ENCODE assay signal across 21 cellular contexts in the genomic region with DNA sequence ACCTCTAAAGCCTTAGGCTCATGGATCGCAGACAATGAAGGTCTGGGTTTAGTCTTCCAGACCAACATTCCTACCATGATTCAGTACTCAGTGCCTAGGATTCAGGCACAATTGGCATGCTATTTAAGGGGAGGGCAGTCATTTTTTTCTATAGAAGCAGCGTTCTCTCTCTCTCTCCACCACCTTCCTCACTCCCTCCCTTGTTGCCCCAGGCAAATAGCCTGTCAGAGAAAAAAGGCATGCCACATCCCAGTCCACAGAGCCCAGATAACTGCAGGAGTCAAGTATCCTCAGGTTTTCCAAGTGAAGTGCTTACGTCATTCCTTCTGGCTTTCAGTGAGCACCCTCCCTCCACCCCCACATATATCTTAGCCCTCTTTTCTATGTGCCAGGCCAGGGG.
DNase-seq lines count a peak whose midpoint lies in the region; ATAC-seq and TF ChIP-seq lines count a peak whose summit lies in the region.
"Had no signal": no experiment of that assay in that cellular context is flagged by ENCODE, and none has a peak within 500 bp of the region (broad histone marks: within the 10 kb centered on the region; RNA-seq: fewer than 3 reads in every experiment).

No MANE protein-coding gene starts in this region.

- H3K36me3 ChIP-seq in HEK293 (ENCODE audit: control insufficient read depth in 2 of 2, insufficient read depth in 1 of 2, low read length in 2 of 2) (no peaks in the 10 kb centered on the region), left lung (no peaks in the 10 kb centered on the region), trophoblast cell (ENCODE audit: control insufficient read depth in 1 of 2, insufficient read depth in 2 of 2, low read length in 2 of 2) (no peaks in the 10 kb centered on the region), ascending aorta (no peaks in the 10 kb centered on the region), prostate gland (no peaks in the 10 kb centered on the region)
- H3K36me3 ChIP-seq: BE2C; BLaER1 treated with 17β-estradiol and CSF1 and Interleukin-3, amounts not matched to agents 10 nM and 100 nM had no signal

- no peaks in the 10 kb centered on the region for H3K4me1 Mint-ChIP-seq in nephron progenitor cell
- H3K4me1 Mint-ChIP-seq: CD8-positive, alpha-beta memory T cell had no signal

- no peak overlapping the region for H2AFZ ChIP-seq in trophoblast cell (ENCODE audit: insufficient read depth, low read length, poor library complexity)

- H3K27ac ChIP-seq in HEK293 (ENCODE audit: extremely low read depth, low read depth, low read length): no peak overlapping the region
- no peak overlapping the region for H3K27ac ChIP-seq in left lung
- H3K27ac ChIP-seq in trophoblast cell (ENCODE audit: low read depth, low read length): no peak overlapping the region
- no peak overlapping the region for H3K27ac ChIP-seq in ascending aorta
- no peak overlapping the region for H3K27ac ChIP-seq in prostate gland
- H3K27ac ChIP-seq: A549 had no signal

- TF ChIP-seq CTCF in HEK293 (tag by site-specific recombination; IDR thresholded peaks at IDR 0.05) (no peak), left lung (IDR thresholded peaks at IDR 0.05) (no peak), ascending aorta (IDR thresholded peaks at IDR 0.05) (no peak), nephron progenitor cell (IDR thresholded peaks at IDR 0.05) (no peak), prostate gland (IDR thresholded peaks at IDR 0.05) (no peak)

- DNase-seq in NCI-H226 (peak; percentile 20), left lung (no peak), trophoblast cell (peak; percentile 46 to 78), ascending aorta (ENCODE audit: low spot score in 2 of 2) (no peak), nephron progenitor cell (no peak), prostate gland (ENCODE audit: low spot score) (no peak)
- DNase-seq: 8988T; ACHN; AML-193; BE2C; CD4-positive, alpha-beta T cell; CD8-positive, alpha-beta memory T cell; DMS 273 treated with DMSO at 0.1 percent for 48 hours; DMS53; DMS79 treated with DMSO at 0.1 percent for 48 hours; GOT3; HCEC 1CT had no signal

- H3K4me3 ChIP-seq in HEK293 (ENCODE audit: low read depth, low read length) (no peak overlapping the region), left lung (no peak overlapping the region), trophoblast cell (ENCODE audit: low read depth, low read length) (no peak overlapping the region), ascending aorta (no peak overlapping the region), prostate gland (no peak overlapping the region)
- H3K4me3 ChIP-seq: A549; BLaER1 treated with 17β-estradiol and CSF1 and Interleukin-3, amounts not matched to agents 10 nM and 100 nM had no signal

- whole genome bisulfite sequencing in trophoblast cell (ENCODE audit: extremely low coverage, insufficient coverage, insufficient read length): no CpG with 5 or more reads among the region's 3 CpGs
- 79% methylated on average over 3 of the region's 3 CpGs for WGBS in prostate gland

- H3K4ac ChIP-seq in trophoblast cell (ENCODE audit: low read depth, low read length): no peak overlapping the region

- H3K4me1 ChIP-seq in HEK293 (ENCODE audit: control insufficient read depth, insufficient read depth, low read length) (no peaks in the 10 kb centered on the region), left lung (no peaks in the 10 kb centered on the region), trophoblast cell (ENCODE audit: control insufficient read depth in 1 of 2, insufficient read depth in 2 of 2, low read length in 2 of 2) (peaks cover 3 to 5% of the 10 kb centered on the region in 2 experiments), ascending aorta (no peaks in the 10 kb centered on the region), prostate gland (replicated peaks) (no peaks in the 10 kb centered on the region)
- H3K4me1 ChIP-seq: A549, BE2C had no signal

- no peak overlapping the region for H4K8ac ChIP-seq in trophoblast cell (ENCODE audit: low read depth, low read length)

- TF ChIP-seq POLR2A in prostate gland (IDR thresholded peaks at IDR 0.05): no peak

- no peak overlapping the region for H3K23ac ChIP-seq in trophoblast cell (ENCODE audit: low read length)

- H4K12ac ChIP-seq in trophoblast cell (ENCODE audit: low read depth, low read length): no peak overlapping the region

- H3K14ac ChIP-seq in trophoblast cell (ENCODE audit: low read length): no peak overlapping the region

- no peak overlapping the region for H3K18ac ChIP-seq in trophoblast cell (ENCODE audit: low read length)

- no peaks in the 10 kb centered on the region for H3K9me3 ChIP-seq in HEK293 (ENCODE audit: control insufficient read depth, insufficient read depth, low read depth, low read length)
- no peaks in the 10 kb centered on the region for H3K9me3 ChIP-seq in left lung
- peaks cover 2% of the 10 kb centered on the region for H3K9me3 ChIP-seq in trophoblast cell (ENCODE audit: insufficient read depth, low read depth, low read length)
- H3K9me3 ChIP-seq in ascending aorta: no peaks in the 10 kb centered on the region
- no peaks in the 10 kb centered on the region for H3K9me3 ChIP-seq in prostate gland
- H3K9me3 ChIP-seq: A549, BE2C had no signal

- no peak overlapping the region for H2BK5ac ChIP-seq in trophoblast cell (ENCODE audit: low read depth, low read length, poor library complexity)

- H3K9ac ChIP-seq in trophoblast cell (ENCODE audit: low read length): no peak overlapping the region
- H3K9ac ChIP-seq: BLaER1 treated with 17β-estradiol and CSF1 and Interleukin-3, amounts not matched to agents 10 nM and 100 nM had no signal

- no peak overlapping the region for H3K4me2 ChIP-seq in trophoblast cell (ENCODE audit: low read length)
- H3K4me2 ChIP-seq: A549; BLaER1 treated with 17β-estradiol and CSF1 and Interleukin-3, amounts not matched to agents 10 nM and 100 nM had no signal

- intact Hi-C loops in left lung (cut with DNase I): no loop called here
- intact Hi-C loops in ascending aorta (cut with DNase I): no loop called here
- intact Hi-C loops in prostate gland (cut with DNase I): no loop called here

- H3K9me3 Mint-ChIP-seq in nephron progenitor cell: peaks cover 52% of the 10 kb centered on the region
- H3K9me3 Mint-ChIP-seq: CD4-positive, alpha-beta T cell had no signal

- CTCF ChIA-PET in HEK293 (lab: Yijun Ruan, JAX): no interaction called here

- H2BK120ac ChIP-seq in trophoblast cell (ENCODE audit: insufficient read depth, low read length, poor library complexity): no peak overlapping the region

- H3K27me3 Mint-ChIP-seq in nephron progenitor cell (ENCODE audit: low read depth, poor library complexity): peaks cover 24% of the 10 kb centered on the region
- H3K27me3 Mint-ChIP-seq: CD4-positive, alpha-beta T cell had no signal

- H2AK5ac ChIP-seq in trophoblast cell (ENCODE audit: low read length): no peak overlapping the region

- H3K27ac Mint-ChIP-seq in nephron progenitor cell: no peak overlapping the region
- H3K27ac Mint-ChIP-seq: CD4-positive, alpha-beta T cell; CD8-positive, alpha-beta memory T cell had no signal

- no peaks in the 10 kb centered on the region for H3K79me2 ChIP-seq in trophoblast cell (ENCODE audit: control insufficient read depth, insufficient read depth, low read length, poor library complexity)

- ATAC-seq in left lung: peak; percentile 49
- ATAC-seq: A549 had no signal

- H3K4me3 Mint-ChIP-seq in nephron progenitor cell: no peak overlapping the region
- H3K4me3 Mint-ChIP-seq: CD14-positive monocyte; CD4-positive, alpha-beta T cell; CD8-positive, alpha-beta memory T cell had no signal

- peaks cover 5% of the 10 kb centered on the region for H3K36me3 Mint-ChIP-seq in nephron progenitor cell (ENCODE audit: low read depth)
- H3K36me3 Mint-ChIP-seq: CD8-positive, alpha-beta memory T cell had no signal

- H3K27me3 ChIP-seq in left lung (no peaks in the 10 kb centered on the region), trophoblast cell (ENCODE audit: insufficient read depth, low read length) (no peaks in the 10 kb centered on the region), ascending aorta (no peaks in the 10 kb centered on the region), prostate gland (replicated peaks; ENCODE audit: insufficient read depth) (no peaks in the 10 kb centered on the region)
- H3K27me3 ChIP-seq: BE2C; BLaER1 treated with 17β-estradiol and CSF1 and Interleukin-3, amounts not matched to agents 10 nM and 100 nM had no signal

- no peak overlapping the region for H4K91ac ChIP-seq in trophoblast cell (ENCODE audit: low read depth, low read length)

- H2BK12ac ChIP-seq in trophoblast cell (ENCODE audit: low read length): no peak overlapping the region

- no peaks in the 10 kb centered on the region for H3K79me1 ChIP-seq in trophoblast cell (ENCODE audit: low read length)

- POLR2A ChIA-PET in HEK293 (lab: Yijun Ruan, JAX): no interaction called here

TF ChIP-seq in HEK293, 187 proteins besides CTCF, POLR2A, EP300 and RAD21:
- no peak for TF ChIP-seq ZNF792 (tag by site-specific recombination; IDR thresholded peaks at IDR 0.05)
- TF ChIP-seq, protein P1, sequence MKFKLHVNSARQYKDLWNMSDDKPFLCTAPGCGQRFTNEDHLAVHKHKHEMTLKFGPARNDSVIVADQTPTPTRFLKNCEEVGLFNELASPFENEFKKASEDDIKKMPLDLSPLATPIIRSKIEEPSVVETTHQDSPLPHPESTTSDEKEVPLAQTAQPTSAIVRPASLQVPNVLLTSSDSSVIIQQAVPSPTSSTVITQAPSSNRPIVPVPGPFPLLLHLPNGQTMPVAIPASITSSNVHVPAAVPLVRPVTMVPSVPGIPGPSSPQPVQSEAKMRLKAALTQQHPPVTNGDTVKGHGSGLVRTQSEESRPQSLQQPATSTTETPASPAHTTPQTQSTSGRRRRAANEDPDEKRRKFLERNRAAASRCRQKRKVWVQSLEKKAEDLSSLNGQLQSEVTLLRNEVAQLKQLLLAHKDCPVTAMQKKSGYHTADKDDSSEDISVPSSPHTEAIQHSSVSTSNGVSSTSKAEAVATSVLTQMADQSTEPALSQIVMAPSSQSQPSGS (tag by site-specific recombination; IDR thresholded peaks at IDR 0.05; ENCODE audit: low read depth): 0 out of 2 replicates have a peak, but pooled peaks have one; percentile 24

Comparison
In these comparisons a context has a peak if more than half of its experiments do, and no peak if none do; other contexts are left out.
1. DNase-seq: peak in NCI-H226 (single experiment) and trophoblast cell (2 of 2); none in left lung (0 of 2), ascending aorta (0 of 2), nephron progenitor cell (single experiment) and prostate gland (single experiment).